Comparison of ENCODE assay signal across 8 cellular contexts in the genomic region with DNA sequence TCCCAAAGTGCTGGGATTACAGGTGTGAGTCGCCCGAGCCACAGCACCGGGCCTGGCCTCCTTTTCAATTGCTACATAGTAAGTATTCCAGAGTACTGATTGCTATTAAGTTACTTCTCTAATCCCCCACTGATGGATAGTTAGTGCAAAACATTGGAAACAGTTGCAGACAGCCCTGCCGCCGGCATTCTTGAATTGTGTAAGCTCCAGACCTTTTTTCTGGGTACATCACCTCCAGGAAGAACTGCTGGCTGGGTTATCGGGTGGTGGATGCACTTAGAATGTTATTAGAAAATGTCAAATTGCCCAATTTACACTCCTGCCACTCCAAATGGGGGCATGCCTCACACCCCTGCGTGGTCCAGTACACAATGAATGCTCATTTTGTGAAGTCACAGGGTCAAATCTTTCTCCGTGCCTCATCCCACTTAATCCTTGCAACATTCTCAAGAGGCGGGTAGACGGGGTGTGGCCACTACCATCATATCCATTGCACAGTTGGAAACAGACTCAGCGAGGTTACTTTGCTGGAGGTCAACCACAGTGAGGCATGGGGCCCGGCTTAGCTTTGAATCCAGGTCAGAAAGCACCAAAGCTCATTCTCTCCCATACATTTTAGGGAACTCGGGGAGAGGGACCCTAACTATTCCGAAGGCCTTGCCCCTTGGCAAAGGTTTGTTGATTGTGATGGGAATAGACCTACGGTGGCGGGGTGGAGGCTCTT. TPM values are rescaled to one million over a fixed set of nuclear protein-coding genes. Genes with fewer than 3 reads are reported as not detected.
DNase-seq lines count a peak whose midpoint lies in the region; ATAC-seq and TF ChIP-seq lines count a peak whose summit lies in the region.

No MANE protein-coding gene starts in this region.

- no peaks in the 10 kb centered on the region for H3K36me3 ChIP-seq in left lung

- H3K9me3 Mint-ChIP-seq in activated T-helper 17 cell treated with anti-CD3 and anti-CD28 coated beads, Interleukin-2, amount 50 U/mL, for 72 hours: no peaks in the 10 kb centered on the region

- no peaks in the 10 kb centered on the region for H3K27me3 ChIP-seq in left lung

- peak; percentile 76 for DNase-seq in HCEC 1CT
- no peak for DNase-seq in left lung
- DNase-seq in stimulated activated CD4-positive, alpha-beta T cell treated with anti-CD3 and anti-CD28 coated beads, Interleukin-15, amount 100 ng/mL, for 24 hours: no peak
- DNase-seq in NCI-H2081 (lab: John Stamatoyannopoulos, UW): no peak

- H3K4me3 Mint-ChIP-seq in activated T-helper 17 cell treated with anti-CD3 and anti-CD28 coated beads, Interleukin-2, amount 50 U/mL, for 72 hours: peak overlapping the region; percentile 87

- intact Hi-C loops in left lung (cut with DNase I): no loop called here

- H3K27ac ChIP-seq in 22Rv1 (peak overlapping the region; percentile 27), left lung (peak overlapping the region; percentile 61 to 65)

- H3K9me3 ChIP-seq in left lung: no peaks in the 10 kb centered on the region

- peaks cover 45% of the 10 kb centered on the region for H3K36me3 Mint-ChIP-seq in activated T-helper 17 cell treated with anti-CD3 and anti-CD28 coated beads, Interleukin-2, amount 50 U/mL, for 72 hours (ENCODE audit: low read depth)

- H3K4me3 ChIP-seq in left lung: peak overlapping the region in 1 of 2 donors; percentile 61

- H3K4me1 ChIP-seq in left lung: peaks cover 8 to 38% of the 10 kb centered on the region in 2 donors

- no peaks in the 10 kb centered on the region for H3K27me3 Mint-ChIP-seq in activated T-helper 17 cell treated with anti-CD3 and anti-CD28 coated beads, Interleukin-2, amount 50 U/mL, for 72 hours

- H3K4me1 Mint-ChIP-seq in activated T-helper 17 cell treated with anti-CD3 and anti-CD28 coated beads, Interleukin-2, amount 50 U/mL, for 72 hours: peaks cover 28% of the 10 kb centered on the region

- no peak for ATAC-seq in activated T-helper 17 cell treated with anti-CD3 and anti-CD28 coated beads, Interleukin-2, amount 50 U/mL, for 72 hours (replicated peaks)
- ATAC-seq in left lung (no peak), GM21723 (IDR thresholded peaks at IDR 0.05; ENCODE audit: unreplicated experiment) (no peak), GM19351 (IDR thresholded peaks at IDR 0.05; ENCODE audit: unreplicated experiment) (no peak)

- peak overlapping the region; percentile 96 for H3K27ac Mint-ChIP-seq in activated T-helper 17 cell treated with anti-CD3 and anti-CD28 coated beads, Interleukin-2, amount 50 U/mL, for 72 hours

- TF ChIP-seq CTCF in 22Rv1 (IDR thresholded peaks at IDR 0.05) (no peak), left lung (IDR thresholded peaks at IDR 0.05) (no peak)

RNA-seq across cellular contexts. Expression of gene KDM4B, which starts 1.0 kb away (rescaled TPM):
- total RNA-seq in activated T-helper 17 cell treated with anti-CD3 and anti-CD28 coated beads, Interleukin-2, amount 50 U/mL, for 72 hours: 10 to 100 TPM; 33.8 to 83.5 TPM
- total RNA-seq in left lung: 10 to 100 TPM; 35.5 to 42.1 TPM

RNA-seq across cellular contexts. Expression of gene UHRF1, which starts 58.6 kb away (rescaled TPM):
- total RNA-seq in activated T-helper 17 cell treated with anti-CD3 and anti-CD28 coated beads, Interleukin-2, amount 50 U/mL, for 72 hours: 100 to 1,000 TPM in 1 of 2 donors, 10 to 100 TPM in 1; 52.1 to 129 TPM
- 10 to 100 TPM; 14.2 to 20.5 TPM for total RNA-seq in left lung
